ENCODE assay signal across 8 cellular contexts in the genomic region with DNA sequence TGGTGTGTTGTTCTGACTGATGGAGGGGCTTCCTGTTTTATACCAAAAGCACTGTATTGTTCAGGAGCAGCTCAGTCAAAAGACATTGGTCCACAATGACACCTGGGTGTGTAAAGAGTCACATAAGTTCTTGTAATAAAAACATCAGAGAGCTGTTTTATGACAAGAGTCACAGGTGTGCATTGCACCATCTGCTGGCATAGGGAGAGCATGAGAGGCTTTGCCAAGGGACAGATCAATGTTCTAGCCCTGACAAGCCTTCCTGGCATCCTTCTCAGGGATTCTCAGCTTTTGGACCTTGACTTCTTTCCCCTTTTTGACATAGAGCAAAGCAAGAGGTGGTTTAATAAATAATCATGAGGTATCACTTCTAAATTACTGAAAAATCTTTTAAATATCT. TPM values are rescaled to one million over a fixed set of nuclear protein-coding genes. Genes with fewer than 3 reads are reported as not detected.
A peak's percentile ranks its signal among the peaks of the same experiment; 100 is the strongest.
DNase-seq lines count a peak whose midpoint lies in the region; ATAC-seq and TF ChIP-seq lines count a peak whose summit lies in the region.

No MANE protein-coding gene starts in this region.

- peak; percentile 46 for DNase-seq in NCI-H510A treated with DMSO at 0.1 percent for 48 hours (lab: John Stamatoyannopoulos, UW)
- no peak for DNase-seq in NCI-H510A (lab: John Stamatoyannopoulos, UW)
- DNase-seq in NCI-H2196 treated with DMSO at 0.1 percent for 48 hours (lab: John Stamatoyannopoulos, UW; ENCODE audit: unreplicated experiment): peak; percentile 10
- DNase-seq in choroid plexus epithelial cell (ENCODE audit: low read depth): no peak
- DNase-seq in smooth muscle cell (lab: John Stamatoyannopoulos, UW; ENCODE audit: unreplicated experiment): no peak
- no peak for DNase-seq in mesenchymal stem cell
- no peak for DNase-seq in NCI-H1930 (lab: John Stamatoyannopoulos, UW)

- H4K91ac ChIP-seq in mesenchymal stem cell (ENCODE audit: low read length): no peak overlapping the region

- no peak for ATAC-seq in HG03460 (IDR thresholded peaks at IDR 0.05; ENCODE audit: unreplicated experiment)

- H3K14ac ChIP-seq in mesenchymal stem cell (ENCODE audit: low read length in 2 of 2): no peak overlapping the region

- H3K27me3 ChIP-seq in smooth muscle cell (ENCODE audit: low read depth) (no peaks in the 10 kb centered on the region), mesenchymal stem cell (ENCODE audit: control insufficient read depth in 1 of 2, insufficient read depth in 1 of 2, low read length in 2 of 2) (no peaks in the 10 kb centered on the region)

- TF ChIP-seq CTCF in choroid plexus epithelial cell (conservative IDR thresholded peaks at IDR 0.05; ENCODE audit: low read depth, low read length) (peak; percentile 41), smooth muscle cell (IDR thresholded peaks at IDR 0.05; ENCODE audit: borderline replicate concordance, insufficient read depth, poor library complexity, severe bottlenecking) (peak; percentile 20)

- H3K4ac ChIP-seq in mesenchymal stem cell (ENCODE audit: low read depth in 1 of 2, low read length in 2 of 2): no peak overlapping the region

- H3K4me3 ChIP-seq in choroid plexus epithelial cell (ENCODE audit: low read depth, low read length): no peak overlapping the region
- H3K4me3 ChIP-seq in smooth muscle cell: no peak overlapping the region
- H3K4me3 ChIP-seq in mesenchymal stem cell (ENCODE audit: insufficient read depth in 1 of 2, low read depth in 1 of 2, low read length in 2 of 2): no peak overlapping the region

- H3K4me1 ChIP-seq in smooth muscle cell (ENCODE audit: low read depth): no peaks in the 10 kb centered on the region
- H3K4me1 ChIP-seq in mesenchymal stem cell (ENCODE audit: control insufficient read depth, insufficient read depth, low read depth, low read length): peaks cover 6% of the 10 kb centered on the region

- no peaks in the 10 kb centered on the region for H3F3A ChIP-seq in smooth muscle cell (ENCODE audit: low read depth)

- no peak overlapping the region for H3K18ac ChIP-seq in mesenchymal stem cell (ENCODE audit: low read depth in 1 of 2, low read length in 2 of 2)

- no peak overlapping the region for H2AFZ ChIP-seq in smooth muscle cell (ENCODE audit: low read depth)
- H2AFZ ChIP-seq in mesenchymal stem cell (ENCODE audit: low read depth, low read length): no peak overlapping the region

- no peaks in the 10 kb centered on the region for H3K79me1 ChIP-seq in mesenchymal stem cell (replicated peaks; ENCODE audit: low read length, poor library complexity, severe bottlenecking)

- H2BK15ac ChIP-seq in mesenchymal stem cell (ENCODE audit: low read depth, poor library complexity, severe bottlenecking): no peak overlapping the region

- H4K20me1 ChIP-seq in smooth muscle cell (ENCODE audit: low read depth): no peaks in the 10 kb centered on the region

- H2BK12ac ChIP-seq in mesenchymal stem cell (ENCODE audit: low read length in 2 of 2): no peak overlapping the region

- H2BK5ac ChIP-seq in mesenchymal stem cell (ENCODE audit: low read depth, low read length, poor library complexity, severe bottlenecking): no peak overlapping the region

- H3K79me2 ChIP-seq in smooth muscle cell (ENCODE audit: low read depth): no peaks in the 10 kb centered on the region

- H3K9me3 ChIP-seq in smooth muscle cell (replicated peaks; ENCODE audit: low read depth) (no peaks in the 10 kb centered on the region), mesenchymal stem cell (ENCODE audit: control insufficient read depth, low read length) (no peaks in the 10 kb centered on the region)

- no peak overlapping the region for H4K8ac ChIP-seq in mesenchymal stem cell (ENCODE audit: low read length)

- no peak overlapping the region for H3K23ac ChIP-seq in mesenchymal stem cell (ENCODE audit: low read length in 2 of 2)

- H2BK120ac ChIP-seq in mesenchymal stem cell (ENCODE audit: low read depth, low read length): no peak overlapping the region

- no peak overlapping the region for H2AK5ac ChIP-seq in mesenchymal stem cell (ENCODE audit: low read length, severe bottlenecking)

- H3K27ac ChIP-seq in smooth muscle cell (ENCODE audit: low read depth): no peak overlapping the region
- no peak overlapping the region for H3K27ac ChIP-seq in mesenchymal stem cell (ENCODE audit: low read length, poor library complexity, severe bottlenecking)

- H3K4me2 ChIP-seq in smooth muscle cell (no peak overlapping the region), mesenchymal stem cell (ENCODE audit: low read length, poor library complexity, severe bottlenecking) (no peak overlapping the region)

- H3K36me3 ChIP-seq in smooth muscle cell (ENCODE audit: low read depth): no peaks in the 10 kb centered on the region
- H3K36me3 ChIP-seq in mesenchymal stem cell (ENCODE audit: control insufficient read depth in 1 of 2, insufficient read depth in 2 of 2, low read depth in 1 of 2, low read length in 2 of 2): no peaks in the 10 kb centered on the region

- H3K9ac ChIP-seq in smooth muscle cell (ENCODE audit: low read depth) (no peak overlapping the region), mesenchymal stem cell (ENCODE audit: low read length) (no peak overlapping the region)

RNA-seq across cellular contexts. Expression of a gene that starts 20.5 kb away (rescaled TPM):
- total RNA-seq in smooth muscle cell: not detected in 2 replicates
- not detected in 2 replicates for polyA plus RNA-seq in smooth muscle cell
- polyA plus RNA-seq in mesenchymal stem cell (2013, experiment 1 of 2): not detected
- not detected for polyA plus RNA-seq in mesenchymal stem cell (2013, experiment 2 of 2)

Comparison
In these comparisons a context has a peak if more than half of its experiments do, and no peak if none do; other contexts are left out.
1. DNase-seq: peak in NCI-H510A treated with DMSO at 0.1 percent for 48 hours (single experiment) and NCI-H2196 treated with DMSO at 0.1 percent for 48 hours (single experiment); none in NCI-H510A (single experiment), choroid plexus epithelial cell (single experiment), smooth muscle cell (single experiment), mesenchymal stem cell (single experiment) and NCI-H1930 (0 of 2).